ENCODE assay signal across 31 cellular contexts in the genomic region with DNA sequence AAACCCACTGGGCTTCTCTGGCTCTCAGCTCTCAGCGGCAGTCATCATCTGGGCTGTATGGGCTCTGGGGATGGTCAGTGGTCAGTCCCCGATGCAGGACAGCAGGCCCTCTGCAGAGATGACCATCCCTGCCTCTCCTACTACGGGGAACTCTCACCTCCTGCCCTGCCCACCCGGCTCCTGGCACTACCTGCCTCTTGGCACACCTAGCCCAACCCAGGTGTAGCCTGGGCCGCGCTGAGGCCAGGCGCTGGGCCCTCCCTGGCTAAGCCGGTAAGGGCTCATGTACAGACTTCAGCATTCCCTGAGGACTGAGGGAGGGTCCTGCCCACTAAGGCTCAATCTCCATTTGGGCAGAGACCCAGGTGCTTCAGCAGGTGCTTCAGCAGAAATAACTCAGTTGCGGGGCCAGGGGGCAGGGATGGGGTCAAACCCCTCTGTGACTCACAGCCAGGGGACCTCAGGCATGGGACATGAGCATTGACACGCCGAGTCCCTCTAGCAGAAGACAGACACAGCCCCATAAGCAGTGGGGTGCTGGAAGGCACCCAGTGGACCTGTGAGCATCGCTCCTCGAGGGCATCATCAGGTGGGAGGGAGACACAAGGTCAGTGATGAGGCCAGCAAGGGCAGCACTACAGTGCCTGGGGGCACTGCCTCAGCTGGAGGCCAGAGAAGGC.
"Had no signal": no experiment of that assay in that cellular context is flagged by ENCODE, and none has a peak within 500 bp of the region (broad histone marks: within the 10 kb centered on the region; RNA-seq: fewer than 3 reads in every experiment).

No MANE protein-coding gene starts in this region.

- H3K4me3 ChIP-seq: breast epithelium, coronary artery, dorsolateral prefrontal cortex, lung, mucosa of descending colon, pancreas, right atrium auricular region, SK-N-MC, smooth muscle cell, stomach, tibial artery, upper lobe of right lung had no signal

- H3K27ac ChIP-seq: breast epithelium, coronary artery, dorsolateral prefrontal cortex, pancreas, SK-N-MC, stomach, tibial artery, upper lobe of right lung had no signal

- H3K4me3 Mint-ChIP-seq: activated CD4-positive, alpha-beta T cell treated with anti-CD3 and anti-CD28 coated beads, Interleukin-2, amount 10 ng/mL, durations not matched to agents 7 days and 5 days; activated CD8-positive, alpha-beta memory T cell treated with anti-CD3 and anti-CD28 coated beads, Interleukin-2, amount 10 ng/mL, durations not matched to agents 7 days and 5 days; activated CD8-positive, alpha-beta T cell treated with anti-CD3 and anti-CD28 coated beads for 36 hours; activated naive CD4-positive, alpha-beta T cell treated with anti-CD3 and anti-CD28 coated beads, Interleukin-2, amount 10 ng/mL, durations not matched to agents 7 days and 5 days; central memory CD8-positive, alpha-beta T cell; nephron progenitor cell had no signal

- H3K27me3 Mint-ChIP-seq: activated CD4-positive, alpha-beta T cell treated with anti-CD3 and anti-CD28 coated beads, Interleukin-2, amount 10 ng/mL, durations not matched to agents 7 days and 5 days; activated CD8-positive, alpha-beta memory T cell treated with anti-CD3 and anti-CD28 coated beads, Interleukin-2, amount 10 ng/mL, durations not matched to agents 7 days and 5 days; activated CD8-positive, alpha-beta T cell treated with anti-CD3 and anti-CD28 coated beads for 36 hours; activated naive CD4-positive, alpha-beta T cell treated with anti-CD3 and anti-CD28 coated beads, Interleukin-2, amount 10 ng/mL, durations not matched to agents 7 days and 5 days; central memory CD8-positive, alpha-beta T cell; stimulated activated naive B cell treated with anti-CD40 and anti-IgM and Interleukin-4, amounts not matched to agents 10 μg/mL and 1 μg/mL and 100 μg/mL, for 72 hours had no signal

- H3K9me3 Mint-ChIP-seq: activated CD4-positive, alpha-beta T cell treated with anti-CD3 and anti-CD28 coated beads, Interleukin-2, amount 10 ng/mL, durations not matched to agents 7 days and 5 days; activated CD8-positive, alpha-beta T cell treated with anti-CD3 and anti-CD28 coated beads for 36 hours; activated naive CD4-positive, alpha-beta T cell treated with anti-CD3 and anti-CD28 coated beads, Interleukin-2, amount 10 ng/mL, durations not matched to agents 7 days and 5 days; central memory CD8-positive, alpha-beta T cell; nephron progenitor cell; stimulated activated naive B cell treated with anti-CD40 and anti-IgM and Interleukin-4, amounts not matched to agents 10 μg/mL and 1 μg/mL and 100 μg/mL, for 72 hours had no signal

- H3K4me1 ChIP-seq: breast epithelium, pancreas, right atrium auricular region, stomach, tibial artery, upper lobe of right lung had no signal

- H3K36me3 ChIP-seq: breast epithelium had no signal

- H3K27me3 ChIP-seq: breast epithelium, dorsolateral prefrontal cortex, pancreas, right atrium auricular region, stomach, tibial artery, upper lobe of right lung had no signal

- H3K4me1 Mint-ChIP-seq: activated CD4-positive, alpha-beta T cell treated with anti-CD3 and anti-CD28 coated beads, Interleukin-2, amount 10 ng/mL, durations not matched to agents 7 days and 5 days; activated CD8-positive, alpha-beta memory T cell treated with anti-CD3 and anti-CD28 coated beads, Interleukin-2, amount 10 ng/mL, durations not matched to agents 7 days and 5 days; activated naive CD4-positive, alpha-beta T cell treated with anti-CD3 and anti-CD28 coated beads, Interleukin-2, amount 10 ng/mL, durations not matched to agents 7 days and 5 days; central memory CD8-positive, alpha-beta T cell; stimulated activated naive B cell treated with anti-CD40 and anti-IgM and Interleukin-4, amounts not matched to agents 10 μg/mL and 1 μg/mL and 100 μg/mL, for 72 hours had no signal

- H3K27ac Mint-ChIP-seq: activated CD4-positive, alpha-beta T cell treated with anti-CD3 and anti-CD28 coated beads, Interleukin-2, amount 10 ng/mL, durations not matched to agents 7 days and 5 days; activated CD8-positive, alpha-beta memory T cell treated with anti-CD3 and anti-CD28 coated beads, Interleukin-2, amount 10 ng/mL, durations not matched to agents 7 days and 5 days; activated CD8-positive, alpha-beta T cell treated with anti-CD3 and anti-CD28 coated beads for 36 hours; activated naive CD4-positive, alpha-beta T cell treated with anti-CD3 and anti-CD28 coated beads, Interleukin-2, amount 10 ng/mL, durations not matched to agents 7 days and 5 days; nephron progenitor cell; stimulated activated naive B cell treated with anti-CD40 and anti-IgM and Interleukin-4, amounts not matched to agents 10 μg/mL and 1 μg/mL and 100 μg/mL, for 72 hours had no signal

- H3K36me3 Mint-ChIP-seq: activated CD8-positive, alpha-beta memory T cell treated with anti-CD3 and anti-CD28 coated beads, Interleukin-2, amount 10 ng/mL, durations not matched to agents 7 days and 5 days; activated naive CD4-positive, alpha-beta T cell treated with anti-CD3 and anti-CD28 coated beads, Interleukin-2, amount 10 ng/mL, durations not matched to agents 7 days and 5 days had no signal

- H3K9me3 ChIP-seq: breast epithelium, mucosa of descending colon, pancreas, right atrium auricular region, stomach, tibial artery, upper lobe of right lung had no signal

- ATAC-seq: activated CD8-positive, alpha-beta memory T cell treated with anti-CD3 and anti-CD28 coated beads, Interleukin-2, amount 10 ng/mL, durations not matched to agents 7 days and 5 days; activated CD8-positive, alpha-beta T cell treated with anti-CD3 and anti-CD28 coated beads for 36 hours; left colon; mucosa of descending colon; pancreas; stimulated activated naive B cell treated with anti-CD40 and anti-IgM and Interleukin-4, amounts not matched to agents 10 μg/mL and 1 μg/mL and 100 μg/mL, for 72 hours; upper lobe of right lung had no signal

- DNase-seq: activated CD4-positive, alpha-beta T cell treated with anti-CD3 and anti-CD28 coated beads for 1 hour; activated CD4-positive, alpha-beta T cell treated with anti-CD3 and anti-CD28 coated beads, Interleukin-2, amount 10 ng/mL, durations not matched to agents 7 days and 5 days; activated CD8-positive, alpha-beta memory T cell treated with anti-CD3 and anti-CD28 coated beads, Interleukin-2, amount 10 ng/mL, durations not matched to agents 7 days and 5 days; activated CD8-positive, alpha-beta T cell treated with anti-CD3 and anti-CD28 coated beads for 36 hours; activated effector memory CD4-positive, alpha-beta T cell treated with anti-CD3 and anti-CD28 coated beads, Interleukin-2, amount 50 U/mL, for 16 hours; activated naive CD4-positive, alpha-beta T cell treated with anti-CD3 and anti-CD28 coated beads, Interleukin-2, amount 10 ng/mL, durations not matched to agents 7 days and 5 days; amygdala; effector memory CD4-positive, alpha-beta T cell; islet precursor cell; left colon; mesendoderm; nephron progenitor cell; stimulated activated CD4-positive, alpha-beta T cell treated with anti-CD3 and anti-CD28 coated beads, Interleukin-1b, Interleukin-23, amount 100 ng/mL, for 48 hours; stimulated activated CD4-positive, alpha-beta T cell treated with anti-CD3 and anti-CD28 coated beads, Interleukin-4, amount 100 ng/mL, for 4 hours; stimulated activated CD8-positive, alpha-beta memory T cell treated with anti-CD3 and anti-CD28 coated beads, Interleukin-4, amount 100 ng/mL, for 48 hours; stimulated activated naive B cell treated with anti-CD40 and anti-IgM and Interleukin-4, amounts not matched to agents 10 μg/mL and 1 μg/mL and 100 μg/mL, for 72 hours; stomach; SW 1271; T-helper 2 cell; tibial artery had no signal
